ENCODE assay signal across 22 cellular contexts in genomic region chr4:168805341-168805740, GRCh38.
DNase-seq lines count a peak whose midpoint lies in the region; ATAC-seq, FAIRE-seq and TF ChIP-seq lines count a peak whose summit lies in the region.
"Had no signal": no experiment of that assay in that cellular context is flagged by ENCODE, and none has a peak within 500 bp of the region (broad histone marks: within the 10 kb centered on the region; RNA-seq: fewer than 3 reads in every experiment).

No MANE protein-coding gene starts in this region.

- dilution Hi-C loops in IMR-90 (cut with HindIII; ENCODE audit: low sequenced_read_pairs, unreplicated experiment), result no loop called here

- no peaks in the 10 kb centered on the region; the same call in 1 of the 2 replicates for H3K9me1 ChIP-seq in IMR-90 (ENCODE audit: insufficient read depth, low read length)

- H3K27ac Mint-ChIP-seq in astrocyte (ENCODE audit: unreplicated experiment) (peak overlapping the region; percentile 77), GM23338 (no peak overlapping the region)
- H3K27ac Mint-ChIP-seq: IgD-negative memory B cell had no signal

- H3K4me1 ChIP-seq in IMR-90 (ENCODE audit: control insufficient read depth, insufficient read depth, low read length) (peaks cover 6% of the 10 kb centered on the region), astrocyte (ENCODE audit: insufficient read depth, low read length) (peaks cover 16% of the 10 kb centered on the region), hepatocyte (ENCODE audit: insufficient read depth) (no peaks in the 10 kb centered on the region), trophoblast cell (ENCODE audit: control insufficient read depth in 1 of 2, insufficient read depth in 2 of 2, low read length in 2 of 2) (peaks cover 20 to 22% of the 10 kb centered on the region in 2 experiments), GM23338 (ENCODE audit: insufficient read depth) (peaks cover 4% of the 10 kb centered on the region; the same call in 1 of the 2 replicates)
- H3K4me1 ChIP-seq: Peyer's patch had no signal

- peak overlapping the region; percentile 75; the same call in 1 of the 2 replicates for H2AK5ac ChIP-seq in IMR-90 (ENCODE audit: low read depth, low read length)
- no peak overlapping the region for H2AK5ac ChIP-seq in trophoblast cell (ENCODE audit: low read length)

- no peak overlapping the region for H3K56ac ChIP-seq in IMR-90 (ENCODE audit: extremely low read depth, insufficient read depth, low read length)

- H2BK12ac ChIP-seq in trophoblast cell (ENCODE audit: low read length), result no peak overlapping the region

- H3K9me3 ChIP-seq in IMR-90 (ENCODE audit: control insufficient read depth, insufficient read depth, low read length) (no peaks in the 10 kb centered on the region), astrocyte (ENCODE audit: insufficient read depth, low read depth, low read length) (no peaks in the 10 kb centered on the region), hepatocyte (ENCODE audit: low read depth) (no peaks in the 10 kb centered on the region), trophoblast cell (ENCODE audit: insufficient read depth, low read depth, low read length) (no peaks in the 10 kb centered on the region)
- H3K9me3 ChIP-seq: MG63, Peyer's patch had no signal

- H2AFZ ChIP-seq in IMR-90 (replicated peaks; ENCODE audit: low read length, poor library complexity), result no peak overlapping the region
- no peak overlapping the region for H2AFZ ChIP-seq in astrocyte (ENCODE audit: low read depth, low read length)
- H2AFZ ChIP-seq in hepatocyte, result no peak overlapping the region
- no peak overlapping the region for H2AFZ ChIP-seq in trophoblast cell (ENCODE audit: insufficient read depth, low read length, poor library complexity)
- no peak overlapping the region for H2AFZ ChIP-seq in GM23338

- no peak overlapping the region for H3K9ac ChIP-seq in IMR-90 (ENCODE audit: low read depth, low read length)
- no peak overlapping the region for H3K9ac ChIP-seq in astrocyte (ENCODE audit: low read length)
- H3K9ac ChIP-seq in trophoblast cell (ENCODE audit: low read length), result no peak overlapping the region

- H3K4ac ChIP-seq in IMR-90 (ENCODE audit: low read depth, low read length), result 0 out of 2 replicates have a peak overlapping the region, but pooled peaks have one; percentile 29
- no peak overlapping the region for H3K4ac ChIP-seq in trophoblast cell (ENCODE audit: low read depth, low read length)

- no peak overlapping the region for H2AK9ac ChIP-seq in IMR-90 (replicated peaks; ENCODE audit: low read depth, low read length, poor library complexity)

- no TSS peak for BruUV-seq in IMR-90 (replicated peaks; lab: Mats Ljungman, UMichigan)

- POLR2A ChIA-PET in IMR-90 (lab: Charles Lee; ENCODE audit: unreplicated experiment), result no interaction called here

- H3K9me2 ChIP-seq in hepatocyte (replicated peaks; ENCODE audit: insufficient read depth), result no peaks in the 10 kb centered on the region
- no peaks in the 10 kb centered on the region; the same call in 1 of the 2 replicates for H3K9me2 ChIP-seq in GM23338 (ENCODE audit: insufficient read depth)

- no peak overlapping the region; the same call in 1 of the 2 replicates for H3K14ac ChIP-seq in IMR-90 (replicated peaks; ENCODE audit: low read depth, low read length)
- H3K14ac ChIP-seq in trophoblast cell (ENCODE audit: low read length), result no peak overlapping the region

- H4K8ac ChIP-seq in IMR-90 (ENCODE audit: low read depth in 2 of 2, low read length in 2 of 2), result no peak overlapping the region
- H4K8ac ChIP-seq in trophoblast cell (ENCODE audit: low read depth, low read length), result no peak overlapping the region

- peak; percentile 13; the same call in 1 of the 2 replicates for ATAC-seq in IMR-90 (ENCODE audit: low read depth)
- ATAC-seq in GM23338, result no peak

- H3K4me3 ChIP-seq in IMR-90 (ENCODE audit: insufficient read depth, low read depth, low read length) (no peak overlapping the region), astrocyte (ENCODE audit: insufficient read depth, low read depth, low read length) (no peak overlapping the region), hepatocyte (no peak overlapping the region), trophoblast cell (ENCODE audit: low read depth, low read length) (no peak overlapping the region), GM23338 (no peak overlapping the region)
- H3K4me3 ChIP-seq: MG63, Peyer's patch had no signal

- H3K23ac ChIP-seq in IMR-90 (ENCODE audit: low read depth, low read length) (no peak overlapping the region), trophoblast cell (ENCODE audit: low read length) (no peak overlapping the region)

- H4K91ac ChIP-seq in IMR-90 (ENCODE audit: insufficient read depth, low read depth, low read length) (peak overlapping the region; percentile 53; the same call in 1 of the 2 replicates), trophoblast cell (ENCODE audit: low read depth, low read length) (no peak overlapping the region)

- H4K5ac ChIP-seq in IMR-90 (ENCODE audit: low read depth, low read length), result no peak overlapping the region

- H3K36me3 Mint-ChIP-seq in astrocyte (ENCODE audit: low read depth, unreplicated experiment), result peaks cover 38% of the 10 kb centered on the region
- H3K36me3 Mint-ChIP-seq in GM23338 (ENCODE audit: low read depth), result no peaks in the 10 kb centered on the region
- H3K36me3 Mint-ChIP-seq: IgD-negative memory B cell had no signal

- CTCF ChIA-PET in IMR-90 (lab: Yijun Ruan, JAX), result no interaction called here

- no peaks in the 10 kb centered on the region for H3F3A ChIP-seq in GM23338 (replicated peaks; ENCODE audit: low read depth)

- H3K4me2 ChIP-seq in IMR-90 (ENCODE audit: low read depth, low read length), result no peak overlapping the region
- no peak overlapping the region for H3K4me2 ChIP-seq in astrocyte (ENCODE audit: low read length)
- H3K4me2 ChIP-seq in hepatocyte, result no peak overlapping the region
- H3K4me2 ChIP-seq in trophoblast cell (ENCODE audit: low read length), result no peak overlapping the region
- no peak overlapping the region for H3K4me2 ChIP-seq in GM23338

- no peak overlapping the region for H4K12ac ChIP-seq in trophoblast cell (ENCODE audit: low read depth, low read length)

- H2BK5ac ChIP-seq in IMR-90 (ENCODE audit: low read depth, low read length, poor library complexity, severe bottlenecking) (no peak overlapping the region), trophoblast cell (ENCODE audit: low read depth, low read length, poor library complexity) (no peak overlapping the region)

- peak overlapping the region; percentile 37; the same call in 1 of the 2 replicates for H2BK20ac ChIP-seq in IMR-90 (ENCODE audit: low read depth, low read length)

- H3K79me1 ChIP-seq in IMR-90 (ENCODE audit: low read depth in 1 of 2, low read length in 2 of 2), result no peaks in the 10 kb centered on the region
- peaks cover 19% of the 10 kb centered on the region for H3K79me1 ChIP-seq in trophoblast cell (ENCODE audit: low read length)

- TF ChIP-seq CTCF in IMR-90 (conservative IDR thresholded peaks at IDR 0.05; ENCODE audit: low read depth, low read length) (no peak), astrocyte (IDR thresholded peaks at IDR 0.05; ENCODE audit: insufficient read depth, low read depth, low read length) (no peak), hepatocyte (IDR thresholded peaks at IDR 0.05; ENCODE audit: poor library complexity) (no peak), GM23338 (conservative IDR thresholded peaks at IDR 0.05; ENCODE audit: low read depth in 2 of 2) (no peak)

- H4K20me1 ChIP-seq in IMR-90 (ENCODE audit: insufficient read depth, low read length) (no peaks in the 10 kb centered on the region), astrocyte (ENCODE audit: insufficient read depth, low read length) (no peaks in the 10 kb centered on the region), hepatocyte (ENCODE audit: insufficient read depth, poor library complexity, severe bottlenecking) (no peaks in the 10 kb centered on the region), GM23338 (replicated peaks; ENCODE audit: insufficient read depth) (no peaks in the 10 kb centered on the region)

- H3K4me3 Mint-ChIP-seq in astrocyte (ENCODE audit: unreplicated experiment), result peak overlapping the region; percentile 50
- H3K4me3 Mint-ChIP-seq in GM23338, result no peak overlapping the region
- H3K4me3 Mint-ChIP-seq: IgD-negative memory B cell had no signal

- DNase-seq in IMR-90, result no peak
- no peak for DNase-seq in astrocyte (ENCODE audit: low read depth)
- no peak for DNase-seq in hepatocyte (ENCODE audit: low spot score)
- DNase-seq in trophoblast cell, result peak; percentile 44 to 69
- DNase-seq in GM23338 (ENCODE audit: low spot score), result no peak
- DNase-seq in SHP77 treated with DMSO at 0.1 percent for 48 hours (lab: John Stamatoyannopoulos, UW), result no peak
- no peak for DNase-seq in DMS 273 (lab: John Stamatoyannopoulos, UW; ENCODE audit: unreplicated experiment)
- DNase-seq: ACHN; AML-193; DND-41; H7; Karpas-422; MG63; NCI-H1092; NCI-H146; NCI-H2081; NCI-H446 treated with DMSO at 0.1 percent for 48 hours; NCI-H69; NK-92 treated with Interleukin-12 subunit alpha and Interleukin-12 subunit beta, amount 100 ng/mL, for 24 hours; Peyer's patch had no signal

- 60% methylated on average over 1 of the region's 5 CpGs; no CpG with 5 or more reads in 1 of the 2 experiments for WGBS in IMR-90 (ENCODE audit: extremely low coverage in 2 of 2, insufficient read length in 1 of 2), 2 experiments
- 72% methylated on average over 5 of the region's 5 CpGs for WGBS in hepatocyte (ENCODE audit: low lambda C conversion rate, missing lambda C conversion rate)
- no CpG with 5 or more reads among the region's 5 CpGs for WGBS in trophoblast cell (ENCODE audit: extremely low coverage, insufficient coverage, insufficient read length)

- H3K36me3 ChIP-seq in IMR-90 (ENCODE audit: control insufficient read depth, insufficient read depth, low read length) (no peaks in the 10 kb centered on the region), astrocyte (ENCODE audit: insufficient read depth, low read length) (no peaks in the 10 kb centered on the region), hepatocyte (replicated peaks; ENCODE audit: insufficient read depth, low read depth) (no peaks in the 10 kb centered on the region), trophoblast cell (ENCODE audit: control insufficient read depth in 1 of 2, insufficient read depth in 2 of 2, low read length in 2 of 2) (peaks cover 0 to 1% of the 10 kb centered on the region in 2 experiments), GM23338 (ENCODE audit: insufficient read depth) (no peaks in the 10 kb centered on the region)
- H3K36me3 ChIP-seq: MG63, Peyer's patch had no signal

- H3K27me3 Mint-ChIP-seq in astrocyte (ENCODE audit: low read depth, unreplicated experiment), result no peaks in the 10 kb centered on the region
- H3K27me3 Mint-ChIP-seq in GM23338 (ENCODE audit: insufficient read depth, low read depth, poor library complexity), result peaks cover 5% of the 10 kb centered on the region

- no peak for FAIRE-seq in astrocyte (lab: Jason Lieb, UNC)

- intact Hi-C loops in IMR-90 (cut with micrococcal nuclease), result no loop called here

- H3K4me1 Mint-ChIP-seq in astrocyte (ENCODE audit: low read depth, unreplicated experiment) (peaks cover 58% of the 10 kb centered on the region), GM23338 (peaks cover 21% of the 10 kb centered on the region)
- H3K4me1 Mint-ChIP-seq: IgD-negative memory B cell had no signal

- in situ Hi-C loops in IMR-90 (cut with MboI; ENCODE audit: low sequenced_read_pairs), result no loop called here

- H2BK120ac ChIP-seq in IMR-90 (ENCODE audit: low read depth, low read length) (peak overlapping the region; percentile 23; the same call in 1 of the 2 replicates), trophoblast cell (ENCODE audit: insufficient read depth, low read length, poor library complexity) (no peak overlapping the region)

- H3K9me3 Mint-ChIP-seq in astrocyte (ENCODE audit: unreplicated experiment) (peaks cover 4% of the 10 kb centered on the region), GM23338 (no peaks in the 10 kb centered on the region)

- TF ChIP-seq POLR2A in IMR-90 (IDR thresholded peaks at IDR 0.05; ENCODE audit: low read depth, low read length), result no peak

- H3K18ac ChIP-seq in IMR-90 (ENCODE audit: low read depth, low read length) (no peak overlapping the region), trophoblast cell (ENCODE audit: low read length) (no peak overlapping the region)

- peaks cover 38% of the 10 kb centered on the region for H3K79me2 ChIP-seq in astrocyte (ENCODE audit: insufficient read depth, low read length)
- H3K79me2 ChIP-seq in hepatocyte, result no peaks in the 10 kb centered on the region
- peaks cover 4% of the 10 kb centered on the region for H3K79me2 ChIP-seq in trophoblast cell (ENCODE audit: control insufficient read depth, insufficient read depth, low read length, poor library complexity)
- H3K79me2 ChIP-seq in GM23338 (replicated peaks; ENCODE audit: insufficient read depth), result no peaks in the 10 kb centered on the region

- no peak for TF ChIP-seq RAD21 in IMR-90 (IDR thresholded peaks at IDR 0.05; ENCODE audit: low read length)

- no peak overlapping the region for H3K27ac ChIP-seq in IMR-90 (ENCODE audit: insufficient read depth, low read length)
- H3K27ac ChIP-seq in astrocyte (ENCODE audit: low read depth, low read length), result no peak overlapping the region
- H3K27ac ChIP-seq in hepatocyte, result peak overlapping the region; percentile 32
- H3K27ac ChIP-seq in trophoblast cell (ENCODE audit: low read depth, low read length), result peak overlapping the region; percentile 61
- H3K27ac ChIP-seq in GM23338 (ENCODE audit: low read depth), result no peak overlapping the region
- H3K27ac ChIP-seq: C4-2B, Peyer's patch had no signal

- H3K27me3 ChIP-seq in IMR-90 (ENCODE audit: control insufficient read depth, insufficient read depth, low read length) (no peaks in the 10 kb centered on the region), astrocyte (ENCODE audit: insufficient read depth, low read length) (no peaks in the 10 kb centered on the region), hepatocyte (no peaks in the 10 kb centered on the region), trophoblast cell (ENCODE audit: insufficient read depth, low read length) (no peaks in the 10 kb centered on the region), GM23338 (ENCODE audit: insufficient read depth) (no peaks in the 10 kb centered on the region)
- H3K27me3 ChIP-seq: MG63, Peyer's patch had no signal

- H2BK15ac ChIP-seq in IMR-90 (ENCODE audit: low read depth, low read length), result 0 out of 3 replicates have a peak overlapping the region, but pooled peaks have one; percentile 40

Comparison
In these comparisons a context has a peak if more than half of its experiments do, and no peak if none do; other contexts are left out.
1. DNase-seq: peak in trophoblast cell (2 of 2); none in IMR-90 (single experiment), astrocyte (single experiment), hepatocyte (single experiment), GM23338 (single experiment), SHP77 treated with DMSO at 0.1 percent for 48 hours (single experiment) and DMS 273 (single experiment).
2. H3K27ac ChIP-seq: peak in hepatocyte (single experiment) and trophoblast cell (single experiment); none in IMR-90 (single experiment), astrocyte (single experiment) and GM23338 (single experiment).